11 cellular contexts compared by ENCODE assay signal in genomic region chr7:151250181-151251095, GRCh38. TPM values are rescaled to one million over a fixed set of nuclear protein-coding genes. Genes with fewer than 3 reads are reported as not detected.
DNase-seq lines count a peak whose midpoint lies in the region; ATAC-seq, FAIRE-seq and TF ChIP-seq lines count a peak whose summit lies in the region.
"Had no signal": no experiment of that assay in that cellular context is flagged by ENCODE, and none has a peak within 500 bp of the region (broad histone marks: within the 10 kb centered on the region; RNA-seq: fewer than 3 reads in every experiment).

No MANE protein-coding gene starts in this region.

- H3K4me2 ChIP-seq in SK-N-SH, result peak overlapping the region; percentile 90

- H3K9me3 ChIP-seq in SK-N-SH (no peaks in the 10 kb centered on the region), thyroid gland (no peaks in the 10 kb centered on the region)

- TF ChIP-seq POLR2A in thyroid gland (IDR thresholded peaks at IDR 0.05), result no peak

- H3K4me1 ChIP-seq in SK-N-SH (ENCODE audit: control insufficient read depth in 1 of 2, insufficient read depth in 2 of 2, low read depth in 1 of 2, low read length in 1 of 2), result peaks cover 44 to 52% of the 10 kb centered on the region in 2 experiments; a peak in 3 of 4 replicates
- peaks cover 40 to 61% of the 10 kb centered on the region in 2 donors for H3K4me1 ChIP-seq in thyroid gland

- TF ChIP-seq CTCF in SK-N-SH (IDR thresholded peaks at IDR 0.05) (no peak), thyroid gland (IDR thresholded peaks at IDR 0.05) (no peak)

- peaks cover 0 to 24% (median 0%) of the 10 kb centered on the region in 5 donors for H3K27me3 Mint-ChIP-seq in naive thymus-derived CD8-positive, alpha-beta T cell

- H3K36me3 Mint-ChIP-seq in naive thymus-derived CD8-positive, alpha-beta T cell, result no peaks in the 10 kb centered on the region

- H3K36me3 ChIP-seq in SK-N-SH (replicated peaks in 1 of 2; ENCODE audit: control insufficient read depth in 1 of 2, insufficient read depth in 2 of 2, low read length in 1 of 2) (no peaks in the 10 kb centered on the region), thyroid gland (no peaks in the 10 kb centered on the region)

- FAIRE-seq in RCC 7860 (lab: Jason Lieb, UNC), result no peak
- FAIRE-seq: A204.1 had no signal

- no peak overlapping the region for H2AFZ ChIP-seq in SK-N-SH (ENCODE audit: low read depth)

- DNase-seq in SK-N-SH (no peak), thyroid gland (no peak), RCC 7860 (ENCODE audit: low spot score) (no peak), head of caudate nucleus (no peak)
- no peak for DNase-seq in naive thymus-derived CD8-positive, alpha-beta T cell
- no peak for DNase-seq in stimulated activated CD4-positive, alpha-beta T cell treated with anti-CD3 and anti-CD28 coated beads, Interleukin-2, amount 100 ng/mL, for 24 hours
- DNase-seq: activated gamma-delta T cell treated with Interleukin-2 at 50 U/mL for 16 hours, NCI-H345 had no signal

- H3K27ac ChIP-seq in SK-N-SH (ENCODE audit: low read depth in 2 of 2, low read length in 1 of 2) (no peak overlapping the region; a peak in 1 of 4 replicates), cingulate gyrus (ENCODE audit: low read depth, low read length) (peak overlapping the region; percentile 87), thyroid gland (peak overlapping the region in 2 of 3 donors; percentile 88 to 91)

- no peak for TF ChIP-seq RAD21 in SK-N-SH (IDR thresholded peaks at IDR 0.05; ENCODE audit: low read length)

- CTCF ChIA-PET in SK-N-SH (lab: Yijun Ruan, JAX), result interaction anchor here (0.8 to 3.0 kb wide), 8 partner anchors 8 to 232 kb away, joined by 3 to 9 read pairs (median 5); no protein-coding TSS in a partner anchor

- no peaks in the 10 kb centered on the region for H3K9me2 ChIP-seq in SK-N-SH

- peaks cover 25 to 59% (median 43%) of the 10 kb centered on the region in 4 donors for H3K4me1 Mint-ChIP-seq in naive thymus-derived CD8-positive, alpha-beta T cell

- POLR2A ChIA-PET in SK-N-SH (lab: Yijun Ruan, JAX), result interaction anchor here (1.0 to 1.1 kb wide), 2 partner anchors 18 to 23 kb away, joined by 3 to 4 read pairs; partner anchors contain the start of genes ABCF2 and CHPF2
- POLR2A ChIA-PET in naive thymus-derived CD8-positive, alpha-beta T cell (lab: Charles Lee), result interaction anchor here (1.4 to 1.8 kb wide), 2 partner anchors 7 to 18 kb away, joined by 4 to 7 read pairs; partner anchors contain the start of gene CHPF2

- no peak for TF ChIP-seq EP300 in SK-N-SH (IDR thresholded peaks at IDR 0.05; ENCODE audit: borderline replicate concordance in 1 of 2, low read depth in 1 of 2, low read length in 1 of 2)

- intact Hi-C loops in thyroid gland (cut with DNase I) (no loop called here), head of caudate nucleus (cut with DNase I) (no loop called here)

- no peaks in the 10 kb centered on the region for H3K9me3 Mint-ChIP-seq in naive thymus-derived CD8-positive, alpha-beta T cell

- H4K20me1 ChIP-seq in SK-N-SH (ENCODE audit: insufficient read depth), result no peaks in the 10 kb centered on the region

- H3K4me3 ChIP-seq in SK-N-SH (ENCODE audit: low read depth in 2 of 2, low read length in 1 of 2) (no peak overlapping the region), thyroid gland (replicated peaks in 1 of 3) (no peak overlapping the region)

- peaks cover 12% of the 10 kb centered on the region; the same call in 1 of the 2 replicates for H3K79me2 ChIP-seq in SK-N-SH (ENCODE audit: insufficient read depth)

- H3K9ac ChIP-seq in SK-N-SH, result no peak overlapping the region

- H3K27ac Mint-ChIP-seq in naive thymus-derived CD8-positive, alpha-beta T cell, result peak overlapping the region in 4 of 10 donors; percentile 2 to 60 (median 30)

- H3F3A ChIP-seq in SK-N-SH (replicated peaks; ENCODE audit: insufficient read depth), result peaks cover 18% of the 10 kb centered on the region

- 94% methylated on average over 6 of the region's 6 CpGs for WGBS in SK-N-SH (ENCODE audit: low lambda C conversion rate)
- 71 to 80% methylated on average over 6 of the region's 6 CpGs for WGBS in thyroid gland, 2 donors

- H3K27me3 ChIP-seq in SK-N-SH (ENCODE audit: insufficient read depth) (no peaks in the 10 kb centered on the region), thyroid gland (no peaks in the 10 kb centered on the region)

- no peak for ATAC-seq in SK-N-SH treated with all-trans-retinoic acid at 6 μM for 48 hours
- no peak for ATAC-seq in naive thymus-derived CD8-positive, alpha-beta T cell

- H3K4me3 Mint-ChIP-seq in naive thymus-derived CD8-positive, alpha-beta T cell, result peak overlapping the region; percentile 70 to 88 (median 77)

TF ChIP-seq in SK-N-SH, 30 proteins besides CTCF, POLR2A, EP300 and RAD21 (continues in another document):
- no peak for TF ChIP-seq USF2 (IDR thresholded peaks at IDR 0.05; ENCODE audit: borderline replicate concordance, low read depth, low read length)
- TF ChIP-seq ZBTB33 (IDR thresholded peaks at IDR 0.05; ENCODE audit: borderline replicate concordance, low read depth), result no peak

TF ChIP-seq in SK-N-SH treated with all-trans-retinoic acid at 6 μM for 48 hours, 23 proteins besides CTCF, POLR2A, EP300 and RAD21:
- TF ChIP-seq PATZ1 (CRISPR knock-in tag; IDR thresholded peaks at IDR 0.05; ENCODE audit: borderline replicate concordance), result no peak
- no peak for TF ChIP-seq OSR1 (CRISPR knock-in tag; IDR thresholded peaks at IDR 0.05)
- no peak for TF ChIP-seq POU6F1 (CRISPR knock-in tag; IDR thresholded peaks at IDR 0.05; ENCODE audit: borderline replicate concordance, low read depth)
- TF ChIP-seq PPARA (CRISPR knock-in tag; IDR thresholded peaks at IDR 0.05; ENCODE audit: borderline replicate concordance), result no peak
- no peak for TF ChIP-seq ESRRG (CRISPR knock-in tag; IDR thresholded peaks at IDR 0.05)

RNA-seq across cellular contexts. Expression of gene SMARCD3, which starts 1.9 kb away (rescaled TPM):
- polyA plus RNA-seq in SK-N-SH (2012; rRNA removed), result 60.5 and 62.8 TPM in 2 replicates
- 30.4 and 41.6 TPM in 2 replicates for polyA plus RNA-seq in SK-N-SH (2012; cell fraction: cytosol; rRNA removed)
- 239 and 265 TPM in 2 replicates for polyA plus RNA-seq in SK-N-SH (2012; cell fraction: nucleus; rRNA removed)
- 10 to 100 TPM in 1 of 2 experiments, 1 to 10 TPM in 1; 9.7 to 11.8 TPM for total RNA-seq in naive thymus-derived CD8-positive, alpha-beta T cell
- 10 to 100 TPM in 2 of 3 donors, 1 to 10 TPM in 1; 9.8 to 18.6 (median 15.6) TPM for polyA plus RNA-seq in naive thymus-derived CD8-positive, alpha-beta T cell
- total RNA-seq in thyroid gland, result 10 to 100 TPM; 42.2 to 56.7 (median 47.2) TPM

RNA-seq across cellular contexts. Expression of gene CHPF2, which starts 18.2 kb away (rescaled TPM):
- 60.4 and 68.6 TPM in 2 replicates for polyA plus RNA-seq in SK-N-SH (2012; rRNA removed)
- polyA plus RNA-seq in SK-N-SH (2012; cell fraction: cytosol; rRNA removed), result 27.8 and 47.3 TPM in 2 replicates
- 143 and 144 TPM in 2 replicates for polyA plus RNA-seq in SK-N-SH (2012; cell fraction: nucleus; rRNA removed)
- 10 to 100 TPM; 47.8 to 48.6 TPM for total RNA-seq in naive thymus-derived CD8-positive, alpha-beta T cell
- 10 to 100 TPM; 16.8 to 20.1 (median 17.6) TPM for polyA plus RNA-seq in naive thymus-derived CD8-positive, alpha-beta T cell
- total RNA-seq in thyroid gland, result 10 to 100 TPM; 33.9 to 82.4 (median 58.7) TPM

RNA-seq across cellular contexts. Expression of gene ABCF2, which starts 23.4 kb away (rescaled TPM):
- polyA plus RNA-seq in SK-N-SH (2012; rRNA removed), result 75.4 and 102 TPM in 2 replicates
- polyA plus RNA-seq in SK-N-SH (2012; cell fraction: cytosol; rRNA removed), result 49.9 and 79.5 TPM in 2 replicates
- 69.6 and 89.1 TPM in 2 replicates for polyA plus RNA-seq in SK-N-SH (2012; cell fraction: nucleus; rRNA removed)
- total RNA-seq in naive thymus-derived CD8-positive, alpha-beta T cell, result 10 to 100 TPM; 30.2 to 34.2 TPM
- 10 to 100 TPM; 23.0 to 40.4 (median 31.6) TPM for polyA plus RNA-seq in naive thymus-derived CD8-positive, alpha-beta T cell
- total RNA-seq in thyroid gland, result 10 to 100 TPM; 23.8 to 39.4 (median 34.1) TPM

RNA-seq across cellular contexts. Expression of gene H2BK1, which starts 40.1 kb away (rescaled TPM):
- not detected in 2 replicates for polyA plus RNA-seq in SK-N-SH (2012; rRNA removed)
- polyA plus RNA-seq in SK-N-SH (2012; cell fraction: cytosol; rRNA removed), result not detected in 2 replicates
- polyA plus RNA-seq in SK-N-SH (2012; cell fraction: nucleus; rRNA removed), result 0.73 TPM in 1 of 2 replicates, not detected in the other
- 1 to 10 TPM; 2.5 to 2.6 TPM for total RNA-seq in naive thymus-derived CD8-positive, alpha-beta T cell
- polyA plus RNA-seq in naive thymus-derived CD8-positive, alpha-beta T cell, result not detected
- total RNA-seq in thyroid gland, result not detected

Comparison
In these comparisons a context has a peak if more than half of its experiments do, and no peak if none do; other contexts are left out.
1. H3K27ac ChIP-seq: peak in cingulate gyrus (single experiment) and thyroid gland (2 of 3); none in SK-N-SH (0 of 2).